ENCODE assay signal across 2 cellular contexts in genomic region chr7:45106820-45107219, GRCh38.
A peak's percentile ranks its signal among the peaks of the same experiment; 100 is the strongest.
TF ChIP-seq lines count a peak whose summit lies in the region.

No MANE protein-coding gene starts in this region.

TF ChIP-seq in HepG2, 621 proteins besides CTCF, POLR2A, EP300 and RAD21:
- TF ChIP-seq CEBPB (IDR thresholded peaks at IDR 0.05; ENCODE audit: borderline replicate concordance, low read depth, low read length), result no peak
- TF ChIP-seq ELF4 (CRISPR knock-in tag; IDR thresholded peaks at IDR 0.05; ENCODE audit: borderline replicate concordance), result no peak
- peak; percentile 51 for TF ChIP-seq RBM22 (optimal IDR thresholded peaks at IDR 0.05; ENCODE audit: low read length)
- no peak for TF ChIP-seq MAZ (IDR thresholded peaks at IDR 0.05; ENCODE audit: borderline replicate concordance, low read depth, low read length)
- TF ChIP-seq MAZ (CRISPR knock-in tag; IDR thresholded peaks at IDR 0.05; ENCODE audit: low read depth), result no peak
TF ChIP-seq in HepG2: peak in this region for 1.

TF ChIP-seq in SK-N-SH, 30 proteins besides CTCF, POLR2A, EP300 and RAD21:
- TF ChIP-seq, protein P1, sequence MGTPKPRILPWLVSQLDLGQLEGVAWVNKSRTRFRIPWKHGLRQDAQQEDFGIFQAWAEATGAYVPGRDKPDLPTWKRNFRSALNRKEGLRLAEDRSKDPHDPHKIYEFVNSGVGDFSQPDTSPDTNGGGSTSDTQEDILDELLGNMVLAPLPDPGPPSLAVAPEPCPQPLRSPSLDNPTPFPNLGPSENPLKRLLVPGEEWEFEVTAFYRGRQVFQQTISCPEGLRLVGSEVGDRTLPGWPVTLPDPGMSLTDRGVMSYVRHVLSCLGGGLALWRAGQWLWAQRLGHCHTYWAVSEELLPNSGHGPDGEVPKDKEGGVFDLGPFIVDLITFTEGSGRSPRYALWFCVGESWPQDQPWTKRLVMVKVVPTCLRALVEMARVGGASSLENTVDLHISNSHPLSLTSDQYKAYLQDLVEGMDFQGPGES (IDR thresholded peaks at IDR 0.05; ENCODE audit: low read depth, low read length), result no peak
- TF ChIP-seq POLR2AphosphoS5 (IDR thresholded peaks at IDR 0.05; ENCODE audit: low read depth, low read length), result no peak
- TF ChIP-seq SMC3 (IDR thresholded peaks at IDR 0.05; ENCODE audit: low read depth, low read length), result no peak
- TF ChIP-seq, protein P2, sequence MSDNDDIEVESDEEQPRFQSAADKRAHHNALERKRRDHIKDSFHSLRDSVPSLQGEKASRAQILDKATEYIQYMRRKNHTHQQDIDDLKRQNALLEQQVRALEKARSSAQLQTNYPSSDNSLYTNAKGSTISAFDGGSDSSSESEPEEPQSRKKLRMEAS (IDR thresholded peaks at IDR 0.05; ENCODE audit: low read depth), result no peak
- TF ChIP-seq NRF1 (IDR thresholded peaks at IDR 0.05; ENCODE audit: low read depth, low read length), result no peak
- TF ChIP-seq ELF1 (IDR thresholded peaks at IDR 0.05), result no peak
- TF ChIP-seq, protein P3, sequence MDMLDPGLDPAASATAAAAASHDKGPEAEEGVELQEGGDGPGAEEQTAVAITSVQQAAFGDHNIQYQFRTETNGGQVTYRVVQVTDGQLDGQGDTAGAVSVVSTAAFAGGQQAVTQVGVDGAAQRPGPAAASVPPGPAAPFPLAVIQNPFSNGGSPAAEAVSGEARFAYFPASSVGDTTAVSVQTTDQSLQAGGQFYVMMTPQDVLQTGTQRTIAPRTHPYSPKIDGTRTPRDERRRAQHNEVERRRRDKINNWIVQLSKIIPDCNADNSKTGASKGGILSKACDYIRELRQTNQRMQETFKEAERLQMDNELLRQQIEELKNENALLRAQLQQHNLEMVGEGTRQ (IDR thresholded peaks at IDR 0.05; ENCODE audit: borderline replicate concordance, low read depth, low read length), result no peak
- TF ChIP-seq ZBTB33 (IDR thresholded peaks at IDR 0.05; ENCODE audit: borderline replicate concordance, low read depth), result no peak
- TF ChIP-seq, protein P4, sequence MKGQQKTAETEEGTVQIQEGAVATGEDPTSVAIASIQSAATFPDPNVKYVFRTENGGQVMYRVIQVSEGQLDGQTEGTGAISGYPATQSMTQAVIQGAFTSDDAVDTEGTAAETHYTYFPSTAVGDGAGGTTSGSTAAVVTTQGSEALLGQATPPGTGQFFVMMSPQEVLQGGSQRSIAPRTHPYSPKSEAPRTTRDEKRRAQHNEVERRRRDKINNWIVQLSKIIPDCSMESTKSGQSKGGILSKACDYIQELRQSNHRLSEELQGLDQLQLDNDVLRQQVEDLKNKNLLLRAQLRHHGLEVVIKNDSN (IDR thresholded peaks at IDR 0.05; ENCODE audit: borderline replicate concordance, low read depth), result no peak
TF ChIP-seq in SK-N-SH: peak in this region for 0.
